Comparison of ENCODE assay signal across 1 cellular context in genomic region chr1:172041689-172042088, GRCh38.
TF ChIP-seq lines count a peak whose summit lies in the region.

No MANE protein-coding gene starts in this region.

TF ChIP-seq in H1, 55 proteins besides CTCF, POLR2A, EP300 and RAD21 (continued from another document):
- TF ChIP-seq CHD7 (IDR thresholded peaks at IDR 0.05; ENCODE audit: insufficient replicate concordance, low read length) (no peak), SP4 (IDR thresholded peaks at IDR 0.05; ENCODE audit: low read length) (no peak), BACH1 (IDR thresholded peaks at IDR 0.05; ENCODE audit: low read length) (no peak), SIX5 (IDR thresholded peaks at IDR 0.05; ENCODE audit: low read depth, low read length) (no peak), SP1 (IDR thresholded peaks at IDR 0.05; ENCODE audit: low read depth, low read length) (no peak), SAP30 (IDR thresholded peaks at IDR 0.05; ENCODE audit: insufficient read depth, insufficient replicate concordance, low read length) (no peak)
